Comparison of ENCODE assay signal across 7 cellular contexts in the genomic region with DNA sequence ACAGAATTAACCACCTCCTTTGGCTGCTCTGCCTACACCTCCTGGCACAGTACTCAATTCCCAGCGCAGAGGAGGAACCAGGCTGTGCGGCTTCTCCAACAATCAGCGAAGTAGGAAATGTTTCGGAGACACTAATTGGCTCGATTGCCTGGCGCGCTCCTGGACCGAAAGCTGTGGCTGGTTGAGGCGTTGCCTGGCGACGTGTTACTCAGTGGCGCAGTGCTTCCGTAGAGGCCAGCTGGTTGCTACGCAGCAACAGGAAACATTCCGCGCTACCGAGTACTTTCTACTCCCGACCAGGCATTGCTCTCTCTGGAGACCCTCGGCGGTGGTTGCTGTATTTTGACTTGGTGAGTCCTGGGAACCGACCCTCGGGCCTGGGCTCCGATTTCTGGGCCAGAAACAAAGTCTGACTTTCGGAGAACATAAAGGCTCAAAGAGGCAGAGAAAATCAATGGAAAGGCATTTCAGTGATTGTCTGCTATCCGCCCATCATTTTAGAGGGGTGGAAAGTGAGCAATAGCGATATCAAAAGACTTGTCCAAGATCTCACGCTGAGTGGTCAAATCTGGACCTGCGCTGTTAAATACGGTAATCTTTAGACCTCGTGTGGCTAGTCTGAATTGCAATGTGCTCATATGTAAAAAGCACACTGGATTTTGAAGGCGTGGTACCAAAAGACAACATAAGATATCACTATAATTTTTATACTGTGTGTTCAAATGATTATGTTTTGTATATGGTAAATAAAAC. TPM values are rescaled to one million over a fixed set of nuclear protein-coding genes. Genes with fewer than 3 reads are reported as not detected.
DNase-seq lines count a peak whose midpoint lies in the region; ATAC-seq and TF ChIP-seq lines count a peak whose summit lies in the region.

A gene with protein sequence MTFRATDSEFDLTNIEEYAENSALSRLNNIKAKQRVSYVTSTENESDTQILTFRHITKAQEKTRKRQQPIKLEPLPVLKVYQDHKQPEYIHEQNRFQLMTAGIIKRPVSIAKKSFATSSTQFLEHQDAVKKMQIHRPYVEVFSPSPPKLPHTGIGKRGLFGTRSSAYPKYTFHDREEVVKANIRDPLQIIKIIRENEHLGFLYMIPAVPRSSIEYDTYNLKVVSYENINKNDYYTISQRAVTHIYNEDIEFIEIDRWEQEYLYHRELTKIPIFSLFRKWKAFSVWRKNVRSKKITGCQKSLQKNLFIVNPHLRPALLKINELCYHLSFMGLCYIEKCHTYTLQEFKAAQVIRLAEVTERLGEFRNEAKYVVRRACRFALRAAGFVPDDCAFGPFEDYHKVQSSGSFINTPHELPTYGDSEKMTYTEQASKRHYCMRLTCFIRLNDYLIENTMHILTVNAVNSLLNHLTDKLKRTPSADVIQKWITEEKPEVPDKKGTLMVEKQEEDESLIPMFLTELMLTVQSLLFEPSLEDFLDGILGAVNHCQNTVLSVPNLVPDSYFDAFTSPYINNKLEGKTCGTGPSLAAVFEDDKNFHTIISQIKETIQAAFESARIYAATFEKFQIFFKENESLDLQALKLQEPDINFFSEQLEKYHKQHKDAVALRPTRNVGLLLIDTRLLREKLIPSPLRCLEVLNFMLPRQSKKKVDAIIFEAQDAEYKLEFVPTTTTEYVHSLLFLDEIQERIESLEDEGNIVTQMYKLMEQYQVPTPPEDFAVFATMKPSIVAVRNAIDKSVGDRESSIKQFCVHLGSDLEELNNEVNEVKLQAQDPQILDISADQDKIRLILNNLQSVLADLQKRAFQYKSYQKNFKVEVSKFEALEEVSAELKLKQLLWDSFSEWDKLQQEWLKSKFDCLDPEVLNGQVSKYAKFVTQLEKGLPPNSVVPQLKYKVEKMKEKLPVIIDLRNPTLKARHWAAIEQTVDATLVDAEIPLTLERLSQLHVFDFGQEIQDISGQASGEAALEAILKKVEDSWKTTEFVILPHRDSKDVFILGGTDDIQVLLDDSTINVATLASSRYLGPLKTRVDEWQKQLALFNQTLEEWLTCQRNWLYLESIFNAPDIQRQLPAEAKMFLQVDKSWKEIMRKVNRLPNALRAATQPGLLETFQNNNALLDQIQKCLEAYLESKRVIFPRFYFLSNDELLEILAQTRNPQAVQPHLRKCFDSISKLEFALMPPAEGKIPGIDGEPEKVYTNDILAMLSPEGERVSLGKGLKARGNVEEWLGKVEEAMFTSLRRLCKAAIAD (N-terminal part only) (plus strand): TSS at position 265 of the 753 bp plus-strand sequence. CDS start 1,329 bp downstream, outside the sequence.

- peak; percentile 94 for ATAC-seq in GM18858 (IDR thresholded peaks at IDR 0.05; ENCODE audit: unreplicated experiment)
- peak; percentile 97 for ATAC-seq in HG03060 (IDR thresholded peaks at IDR 0.05; ENCODE audit: low read depth, unreplicated experiment)
- peak; percentile 100 for ATAC-seq in activated CD4-positive, alpha-beta T cell treated with anti-CD3 and anti-CD28 coated beads for 36 hours

- DNase-seq in NCI-H2171 (lab: John Stamatoyannopoulos, UW) = peak; percentile 86
- DNase-seq in activated CD4-positive, alpha-beta T cell treated with anti-CD3 and anti-CD28 coated beads for 36 hours = peak; percentile 93
- peak; percentile 95 for DNase-seq in chondrocyte (ENCODE audit: low spot score)
- DNase-seq in islet precursor cell = peak; percentile 97
- DNase-seq in stimulated activated CD4-positive, alpha-beta T cell treated with anti-CD3 and anti-CD28 coated beads, Interleukin-12 subunit alpha, Interleukin-12 subunit beta, amount 100 ng/mL, for 24 hours (ENCODE audit: low read depth in 2 of 2) = peak; percentile 67 to 78

- peak within 1 kb of the TSS; percentile 72 for H3K4me3 Mint-ChIP-seq in activated CD4-positive, alpha-beta T cell treated with anti-CD3 and anti-CD28 coated beads for 36 hours
- H3K4me3 Mint-ChIP-seq in chondrocyte (ENCODE audit: unreplicated experiment) = peak within 1 kb of the TSS; percentile 76

- intact Hi-C loops in activated CD4-positive, alpha-beta T cell treated with anti-CD3 and anti-CD28 coated beads for 36 hours (cut with DNase I, micrococcal nuclease) = loop anchor here (1.0 to 5.0 kb wide), 5 partner anchors 18 to 409 kb away; a partner anchor contains a TSS

- H3K9me3 Mint-ChIP-seq in activated CD4-positive, alpha-beta T cell treated with anti-CD3 and anti-CD28 coated beads for 36 hours (ENCODE audit: low read depth) = peaks cover 3% of the 10 kb centered on the region
- peaks cover 12% of the 10 kb centered on the region for H3K9me3 Mint-ChIP-seq in chondrocyte (ENCODE audit: low read depth)

- TF ChIP-seq CTCF in chondrocyte (IDR thresholded peaks at IDR 0.05) = no peak

- POLR2A ChIA-PET in activated CD4-positive, alpha-beta T cell treated with anti-CD3 and anti-CD28 coated beads for 36 hours (lab: Charles Lee) = no interaction called here

- CTCF ChIA-PET in activated CD4-positive, alpha-beta T cell treated with anti-CD3 and anti-CD28 coated beads for 36 hours (lab: Charles Lee) = interaction anchor here (1.3 to 1.8 kb wide), 3 partner anchors 10 to 410 kb away, joined by 3 to 5 read pairs (median 4); no protein-coding TSS in a partner anchor

- peaks cover 2% of the 10 kb centered on the region for H3K36me3 Mint-ChIP-seq in activated CD4-positive, alpha-beta T cell treated with anti-CD3 and anti-CD28 coated beads for 36 hours (ENCODE audit: low read depth)
- peaks cover 2% of the 10 kb centered on the region for H3K36me3 Mint-ChIP-seq in chondrocyte (ENCODE audit: low read depth)

- no peaks in the 10 kb centered on the region for H3K27me3 Mint-ChIP-seq in activated CD4-positive, alpha-beta T cell treated with anti-CD3 and anti-CD28 coated beads for 36 hours
- H3K27me3 Mint-ChIP-seq in chondrocyte (ENCODE audit: low read depth) = peaks cover 33% of the 10 kb centered on the region

- H3K4me1 Mint-ChIP-seq in activated CD4-positive, alpha-beta T cell treated with anti-CD3 and anti-CD28 coated beads for 36 hours = peaks cover 11% of the 10 kb centered on the region
- H3K4me1 Mint-ChIP-seq in chondrocyte (ENCODE audit: low read depth) = peaks cover 8% of the 10 kb centered on the region

- peak within 1 kb of the TSS; percentile 30 for H3K27ac Mint-ChIP-seq in activated CD4-positive, alpha-beta T cell treated with anti-CD3 and anti-CD28 coated beads for 36 hours
- H3K27ac Mint-ChIP-seq in chondrocyte (ENCODE audit: unreplicated experiment) = peak within 1 kb of the TSS; percentile 57

RNA-seq across cellular contexts. Expression of the gene that starts here (rescaled TPM):
- 1 to 10 TPM; 1.1 to 1.3 TPM for total RNA-seq in activated CD4-positive, alpha-beta T cell treated with anti-CD3 and anti-CD28 coated beads for 36 hours
- 0.12 TPM in 1 of 3 replicates, not detected in the others for total RNA-seq in chondrocyte

Comparison
In these comparisons a context has a peak if more than half of its experiments do, and no peak if none do; other contexts are left out.
1. Peak in every context shown above with its lines: DNase-seq and ATAC-seq.
2. Peak in DNase-seq in chondrocyte; RNA of the gene not detected or under 1 TPM.